In genomic region chr1:224499204-224499603, GRCh38 we compare ENCODE assay signal across 12 cellular contexts.
DNase-seq lines count a peak whose midpoint lies in the region; ATAC-seq and TF ChIP-seq lines count a peak whose summit lies in the region.
"Had no signal": no experiment of that assay in that cellular context is flagged by ENCODE, and none has a peak within 500 bp of the region (broad histone marks: within the 10 kb centered on the region; RNA-seq: fewer than 3 reads in every experiment).

No MANE protein-coding gene starts in this region.

- H3K4me1 Mint-ChIP-seq in activated CD4-positive, alpha-beta T cell treated with anti-CD3 and anti-CD28 coated beads for 36 hours: peaks cover 54% of the 10 kb centered on the region

- no peaks in the 10 kb centered on the region for H3K79me2 ChIP-seq in PC-9 (ENCODE audit: low read depth)

- H3K4me1 ChIP-seq in PC-9 (replicated peaks; ENCODE audit: insufficient read depth): peaks cover 57% of the 10 kb centered on the region

- peak overlapping the region; percentile 40 for H3K27ac Mint-ChIP-seq in activated CD4-positive, alpha-beta T cell treated with anti-CD3 and anti-CD28 coated beads for 36 hours

- H3K9me2 ChIP-seq in PC-9 (ENCODE audit: insufficient read depth): no peaks in the 10 kb centered on the region

- H2AFZ ChIP-seq in PC-9: peak overlapping the region; percentile 75; the same call in 1 of the 2 replicates

- H3K4me3 ChIP-seq in PC-9 (peak overlapping the region; percentile 39; the same call in 1 of the 2 replicates), dorsolateral prefrontal cortex (no peak overlapping the region), skin epidermis (no peak overlapping the region)
- H3K4me3 ChIP-seq: A549, coronary artery had no signal

- CTCF ChIA-PET in activated CD4-positive, alpha-beta T cell treated with anti-CD3 and anti-CD28 coated beads for 36 hours (lab: Charles Lee): interaction anchor here (0.7 to 1.9 kb wide), 6 partner anchors 10 to 369 kb away, joined by 3 to 12 read pairs (median 3); no protein-coding TSS in a partner anchor
- CTCF ChIA-PET in PC-9 (lab: Charles Lee): interaction anchor here (0.5 to 0.8 kb wide), 2 partner anchors 14 to 491 kb away, joined by 4 read pairs; no protein-coding TSS in a partner anchor

- peaks cover 3% of the 10 kb centered on the region for H3K36me3 Mint-ChIP-seq in activated CD4-positive, alpha-beta T cell treated with anti-CD3 and anti-CD28 coated beads for 36 hours (ENCODE audit: low read depth)

- BruUV-seq in PC-9 (replicated peaks; lab: Mats Ljungman, UMichigan): no TSS peak

- H3K4me2 ChIP-seq in PC-9: peak overlapping the region; percentile 76
- H3K4me2 ChIP-seq: A549 had no signal

- TF ChIP-seq CTCF in PC-9 (conservative IDR thresholded peaks at IDR 0.05) (no peak), dorsolateral prefrontal cortex (IDR thresholded peaks at IDR 0.05 in 54 of 56, conservative IDR thresholded peaks at IDR 0.05 in 2 of 56; ENCODE audit: low read depth in 1 of 56, partially characterized antibody in 56 of 56) (no peak)

- no peaks in the 10 kb centered on the region for H4K20me1 ChIP-seq in PC-9 (ENCODE audit: insufficient read depth)

- POLR2A ChIA-PET in activated CD4-positive, alpha-beta T cell treated with anti-CD3 and anti-CD28 coated beads for 36 hours (lab: Charles Lee): interaction anchor here (0.6 kb wide), 1 partner anchor 10 kb away, joined by 3 read pairs; no protein-coding TSS in a partner anchor
- POLR2A ChIA-PET in PC-9 (lab: Charles Lee; ENCODE audit: unreplicated experiment): interaction anchor here (0.6 to 1.2 kb wide), 2 partner anchors 10 to 357 kb away, joined by 4 to 5 read pairs; no protein-coding TSS in a partner anchor

- H3K9me3 ChIP-seq in PC-9 (ENCODE audit: insufficient read depth, low read depth): no peaks in the 10 kb centered on the region

- peaks cover 5% of the 10 kb centered on the region for H3K9me3 Mint-ChIP-seq in activated CD4-positive, alpha-beta T cell treated with anti-CD3 and anti-CD28 coated beads for 36 hours (ENCODE audit: low read depth)

- no peak for ATAC-seq in activated CD4-positive, alpha-beta T cell treated with anti-CD3 and anti-CD28 coated beads for 36 hours
- no peak for ATAC-seq in GM18502 (IDR thresholded peaks at IDR 0.05; ENCODE audit: poor library complexity, unreplicated experiment)
- ATAC-seq: A549 had no signal

- peak overlapping the region; percentile 99 for H3K27ac ChIP-seq in PC-9
- H3K27ac ChIP-seq in dorsolateral prefrontal cortex: peak overlapping the region in 43 of 59 donors; percentile 1 to 84 (median 69)
- H3K27ac ChIP-seq in skin epidermis: peak overlapping the region in 20 of 21 experiments; percentile 78 to 97 (median 82)

- no peak overlapping the region for H3K4me3 Mint-ChIP-seq in activated CD4-positive, alpha-beta T cell treated with anti-CD3 and anti-CD28 coated beads for 36 hours

- H3F3A ChIP-seq in PC-9 (ENCODE audit: insufficient read depth, low read depth): peaks cover 51% of the 10 kb centered on the region

- H3K36me3 ChIP-seq in PC-9 (ENCODE audit: low read depth): no peaks in the 10 kb centered on the region

- intact Hi-C loops in activated CD4-positive, alpha-beta T cell treated with anti-CD3 and anti-CD28 coated beads for 36 hours (cut with DNase I, micrococcal nuclease): loop anchor here (2.0 to 10.0 kb wide), 7 partner anchors 64 to 948 kb away; partner anchors contain the start of genes DEGS1 (in 2 of the 2), CAPN2 (in 1 of the 2), TP53BP2 (in 1 of the 2) and WDR26 (in 1 of the 2)
- intact Hi-C loops in PC-9 (cut with micrococcal nuclease; ENCODE audit: unreplicated experiment): no loop called here
- intact Hi-C loops in dorsolateral prefrontal cortex (cut with DNase I): no loop called here

- no peaks in the 10 kb centered on the region for H3K27me3 ChIP-seq in PC-9 (ENCODE audit: insufficient read depth, low read depth)
- H3K27me3 ChIP-seq in dorsolateral prefrontal cortex: no peaks in the 10 kb centered on the region

- DNase-seq in activated CD4-positive, alpha-beta T cell treated with anti-CD3 and anti-CD28 coated beads for 36 hours: no peak
- DNase-seq in activated CD4-positive, alpha-beta T cell treated with anti-CD3 and anti-CD28 coated beads, Interleukin-2, amount 50 U/mL, for 4 hours: no peak
- DNase-seq in PC-9 (no peak), dorsolateral prefrontal cortex (no peak), hippocampal formation (lab: John Stamatoyannopoulos, UW) (no peak), COLO829 (ENCODE audit: low spot score) (no peak)
- DNase-seq: immature natural killer cell, MV-4-11 had no signal

- no peaks in the 10 kb centered on the region for H3K27me3 Mint-ChIP-seq in activated CD4-positive, alpha-beta T cell treated with anti-CD3 and anti-CD28 coated beads for 36 hours

Comparison
In these comparisons a context has a peak if more than half of its experiments do, and no peak if none do; other contexts are left out.
1. intact Hi-C loops: an anchor here in activated CD4-positive, alpha-beta T cell treated with anti-CD3 and anti-CD28 coated beads for 36 hours (2.0 to 10.0 kb wide); none called in PC-9 and dorsolateral prefrontal cortex.